Comparison of ENCODE assay signal across 17 cellular contexts in genomic region chr6:16918586-16918985, GRCh38.
A peak's percentile ranks its signal among the peaks of the same experiment; 100 is the strongest.
DNase-seq lines count a peak whose midpoint lies in the region; ATAC-seq, FAIRE-seq and TF ChIP-seq lines count a peak whose summit lies in the region.
"Had no signal": no experiment of that assay in that cellular context is flagged by ENCODE, and none has a peak within 500 bp of the region (broad histone marks: within the 10 kb centered on the region; RNA-seq: fewer than 3 reads in every experiment).

No MANE protein-coding gene starts in this region.

- no peak overlapping the region for H2AFZ ChIP-seq in K562 (ENCODE audit: low read depth, low read length)
- H2AFZ ChIP-seq in neural progenitor cell (replicated peaks) = peak overlapping the region; percentile 59

- H3F3A ChIP-seq in neural progenitor cell (ENCODE audit: low read depth) = no peaks in the 10 kb centered on the region

- H3K36me3 ChIP-seq in K562 (ENCODE audit: control insufficient read depth, insufficient read depth, low read length) (no peaks in the 10 kb centered on the region), neural progenitor cell (no peaks in the 10 kb centered on the region)

- DNase-seq in DMS114 treated with DMSO at 0.1 percent for 48 hours (lab: John Stamatoyannopoulos, UW; ENCODE audit: unreplicated experiment) (peak; percentile 24), OCI-M1 (lab: John Stamatoyannopoulos, UW) (peak; percentile 59), K562 (ENCODE audit: extremely low read depth in 1 of 4, low spot score in 3 of 4) (peak in 1 of 4 experiments; percentile 16), neural progenitor cell (ENCODE audit: low spot score) (no peak), NOMO-1 (lab: John Stamatoyannopoulos, UW; ENCODE audit: unreplicated experiment in 2 of 2) (no peak), SW480 (ENCODE audit: low spot score) (no peak), osteocyte (ENCODE audit: extremely low spot score, unreplicated experiment) (no peak)
- DNase-seq: Calu3; CD4-positive, alpha-beta T cell; DMS79 treated with DMSO at 0.1 percent for 48 hours; NCI-H187; NCI-H345; NCI-H526; T-helper 1 cell had no signal

- TF ChIP-seq RAD21 in K562 (CRISPR knock-in tag; conservative IDR thresholded peaks at IDR 0.05 in 1 of 2, IDR thresholded peaks at IDR 0.05 in 1 of 2) = no peak

- TF ChIP-seq CTCF in K562 (IDR thresholded peaks at IDR 0.05 in 2 of 3, conservative IDR thresholded peaks at IDR 0.05 in 1 of 3; ENCODE audit: insufficient read depth in 2 of 3, low read depth in 1 of 3, low read length in 3 of 3) = no peak
- TF ChIP-seq CTCF in neural progenitor cell (IDR thresholded peaks at IDR 0.05) = no peak
- TF ChIP-seq CTCF in osteocyte (IDR thresholded peaks at IDR 0.05) = no peak

- H3K9me1 ChIP-seq in K562 (ENCODE audit: control insufficient read depth, insufficient read depth, low read length) = no peaks in the 10 kb centered on the region

- POLR2A ChIA-PET in K562 (lab: Yijun Ruan, JAX) = no interaction called here

- H3K36me3 Mint-ChIP-seq in neural progenitor cell = no peaks in the 10 kb centered on the region
- peaks cover under 1% of the 10 kb centered on the region for H3K36me3 Mint-ChIP-seq in osteocyte (ENCODE audit: unreplicated experiment)

- BruUV-seq in K562 (replicated peaks; lab: Mats Ljungman, UMichigan) = no TSS peak

- TF ChIP-seq POLR2A in K562 (conservative IDR thresholded peaks at IDR 0.05) = no peak

- H3K9ac ChIP-seq in K562 (ENCODE audit: insufficient read depth in 1 of 2, low read depth in 2 of 2, low read length in 2 of 2) (no peak overlapping the region), neural progenitor cell (no peak overlapping the region)

- no peak overlapping the region for H3K4me3 Mint-ChIP-seq in neural progenitor cell
- no peak overlapping the region for H3K4me3 Mint-ChIP-seq in osteocyte (ENCODE audit: unreplicated experiment)
- H3K4me3 Mint-ChIP-seq: B cell; CD4-positive, alpha-beta T cell had no signal

- H3K4me2 ChIP-seq in K562 (ENCODE audit: insufficient read depth, low read length) (no peak overlapping the region), neural progenitor cell (no peak overlapping the region)

- no peaks in the 10 kb centered on the region for H3K4me1 ChIP-seq in K562 (replicated peaks in 1 of 2; ENCODE audit: control insufficient read depth in 2 of 2, insufficient read depth in 2 of 2, low read length in 2 of 2)
- no peaks in the 10 kb centered on the region for H3K4me1 ChIP-seq in neural progenitor cell

- H3K27me3 Mint-ChIP-seq in neural progenitor cell (ENCODE audit: insufficient read depth, low read depth) = no peaks in the 10 kb centered on the region
- H3K27me3 Mint-ChIP-seq in osteocyte (ENCODE audit: unreplicated experiment) = no peaks in the 10 kb centered on the region

- no peaks in the 10 kb centered on the region for H3K9me3 ChIP-seq in K562 (replicated peaks; ENCODE audit: control insufficient read depth, insufficient read depth, low read depth, low read length)
- no peaks in the 10 kb centered on the region for H3K9me3 ChIP-seq in neural progenitor cell (ENCODE audit: low read depth)

- CTCF ChIA-PET in K562 (lab: Yijun Ruan, JAX; ENCODE audit: low intra/inter-chr PET ratio) = no interaction called here

- H3K9me3 Mint-ChIP-seq in neural progenitor cell = no peaks in the 10 kb centered on the region
- H3K9me3 Mint-ChIP-seq in osteocyte (ENCODE audit: unreplicated experiment) = peaks cover 1% of the 10 kb centered on the region

- H3K4me1 Mint-ChIP-seq in neural progenitor cell (peaks cover 12% of the 10 kb centered on the region), osteocyte (ENCODE audit: unreplicated experiment) (no peaks in the 10 kb centered on the region)
- H3K4me1 Mint-ChIP-seq: B cell had no signal

- no peaks in the 10 kb centered on the region for H4K20me1 ChIP-seq in K562 (replicated peaks; ENCODE audit: control insufficient read depth, insufficient read depth, low read length)
- no peaks in the 10 kb centered on the region for H4K20me1 ChIP-seq in neural progenitor cell (ENCODE audit: low read depth)

- no peak overlapping the region for H3K27ac ChIP-seq in K562 (ENCODE audit: extremely low read depth, low read depth, low read length)
- no peak overlapping the region for H3K27ac ChIP-seq in neural progenitor cell
- H3K27ac ChIP-seq: SK-N-MC had no signal

- H3K27ac Mint-ChIP-seq in neural progenitor cell (no peak overlapping the region), osteocyte (ENCODE audit: unreplicated experiment) (no peak overlapping the region)
- H3K27ac Mint-ChIP-seq: B cell; CD4-positive, alpha-beta T cell had no signal

- no peak for FAIRE-seq in K562 (lab: Jason Lieb, UNC)
- FAIRE-seq: H54 had no signal

- intact Hi-C loops in K562 (cut with micrococcal nuclease) = no loop called here

- in situ Hi-C loops in K562 (cut with MboI) = no loop called here

- no peaks in the 10 kb centered on the region for H3K79me2 ChIP-seq in K562 (ENCODE audit: control insufficient read depth, insufficient read depth, low read length)
- H3K79me2 ChIP-seq in neural progenitor cell (ENCODE audit: low read depth) = no peaks in the 10 kb centered on the region

- 2% methylated on average over 10 of the region's 10 CpGs for WGBS in K562 (ENCODE audit: insufficient coverage, low coverage, missing lambda C conversion rate)

- H3K27me3 ChIP-seq in K562 (ENCODE audit: control insufficient read depth in 2 of 2, insufficient read depth in 2 of 2, low read length in 2 of 2) = no peaks in the 10 kb centered on the region; a peak in 1 of 5 replicates
- H3K27me3 ChIP-seq in neural progenitor cell = no peaks in the 10 kb centered on the region

- ATAC-seq in K562 = 0 out of 3 replicates have a peak, but pooled peaks have one; percentile 41

- no peak for TF ChIP-seq EP300 in K562 (IDR thresholded peaks at IDR 0.05; ENCODE audit: low read length)

- H3K4me3 ChIP-seq in K562 (no peak overlapping the region), neural progenitor cell (no peak overlapping the region)
- H3K4me3 ChIP-seq: SK-N-MC had no signal

TF ChIP-seq in K562, 482 proteins besides CTCF, POLR2A, EP300 and RAD21:
- TF ChIP-seq MTA1 (IDR thresholded peaks at IDR 0.05; ENCODE audit: borderline replicate concordance) = no peak
- no peak for TF ChIP-seq ZNF224 (CRISPR knock-in tag; IDR thresholded peaks at IDR 0.05)
- no peak for TF ChIP-seq KLF1 (tag; IDR thresholded peaks at IDR 0.05)
- TF ChIP-seq BRCA1 (IDR thresholded peaks at IDR 0.05) = no peak
- no peak for TF ChIP-seq BRCA1 (CRISPR knock-in tag; IDR thresholded peaks at IDR 0.05)
- no peak for TF ChIP-seq TEAD1 (CRISPR knock-in tag; IDR thresholded peaks at IDR 0.05)
- no peak for TF ChIP-seq PCBP2 (IDR thresholded peaks at IDR 0.05; ENCODE audit: low read depth, low read length, poor library complexity, severe bottlenecking)
- TF ChIP-seq RBM25 (IDR thresholded peaks at IDR 0.05; ENCODE audit: low read depth, low read length, severe bottlenecking) = peak; percentile 40
- no peak for TF ChIP-seq NCOA4 (IDR thresholded peaks at IDR 0.05; ENCODE audit: partially characterized antibody)
- TF ChIP-seq CHD2 (IDR thresholded peaks at IDR 0.05; ENCODE audit: low read depth, low read length) = peak; percentile 86

Comparison
In these comparisons a context has a peak if more than half of its experiments do, and no peak if none do; other contexts are left out.
1. DNase-seq: peak in DMS114 treated with DMSO at 0.1 percent for 48 hours (single experiment) and OCI-M1 (single experiment); none in neural progenitor cell (single experiment), NOMO-1 (0 of 2), SW480 (single experiment) and osteocyte (single experiment).